Comparison of ENCODE assay signal across 18 cellular contexts in genomic region chr7:102211590-102212550, GRCh38.
DNase-seq lines count a peak whose midpoint lies in the region; ATAC-seq, FAIRE-seq and TF ChIP-seq lines count a peak whose summit lies in the region.
"Had no signal": no experiment of that assay in that cellular context is flagged by ENCODE, and none has a peak within 500 bp of the region (broad histone marks: within the 10 kb centered on the region; RNA-seq: fewer than 3 reads in every experiment).

No MANE protein-coding gene starts in this region.

- DNase-seq in GM12864 (ENCODE audit: low read depth) (peak; percentile 76), GM19239 (ENCODE audit: insufficient read length, low spot score) (peak; percentile 24), LoVo (ENCODE audit: low spot score) (no peak)
- no peak for DNase-seq in stimulated activated CD8-positive, alpha-beta memory T cell treated with anti-CD3 and anti-CD28 coated beads, Interleukin-4, amount 100 ng/mL, for 48 hours
- no peak for DNase-seq in activated T-cell treated with anti-CD3 and anti-CD28 coated beads, Interleukin-2, amount 50 U/mL, for 48 hours
- DNase-seq: ACHN; activated CD4-positive, alpha-beta memory T cell treated with anti-CD3 and anti-CD28 coated beads, Interleukin-2, amount 10 ng/mL, durations not matched to agents 7 days and 5 days; erythroblast; H7; NCI-H1048; SJCRH30; stomach had no signal

- H3K4me3 ChIP-seq in GM12864 (ENCODE audit: low read depth, low read length) (no peak overlapping the region), OCI-LY3 (ENCODE audit: low read length) (peak overlapping the region; percentile 41)
- H3K4me3 ChIP-seq: SJCRH30, stomach, vagina had no signal

- H3K27ac ChIP-seq in OCI-LY3 (ENCODE audit: low read length) = peak overlapping the region; percentile 95
- H3K27ac ChIP-seq: SJCRH30, stomach, vagina had no signal

- H4K20me1 ChIP-seq in OCI-LY3 (ENCODE audit: insufficient read depth, low read length) = no peaks in the 10 kb centered on the region

- ATAC-seq in HG02642 (IDR thresholded peaks at IDR 0.05; ENCODE audit: poor library complexity, unreplicated experiment) (peak; percentile 77), GM21528 (IDR thresholded peaks at IDR 0.05; ENCODE audit: low FRiP score, unreplicated experiment) (no peak)

- no peaks in the 10 kb centered on the region for H3K9me3 ChIP-seq in OCI-LY3 (ENCODE audit: insufficient read depth, low read length)
- H3K9me3 ChIP-seq: SJCRH30, stomach, vagina had no signal

- TF ChIP-seq CTCF in GM12864 (IDR thresholded peaks at IDR 0.05; ENCODE audit: low read depth, low read length, missing control alignments) (no peak), OCI-LY3 (IDR thresholded peaks at IDR 0.05; ENCODE audit: low read depth, low read length) (no peak)

- peak overlapping the region; percentile 65 for H3K9ac ChIP-seq in OCI-LY3 (ENCODE audit: low read length)

- no peaks in the 10 kb centered on the region for H3K27me3 ChIP-seq in OCI-LY3 (ENCODE audit: low read depth, low read length)
- H3K27me3 ChIP-seq: SJCRH30, stomach, vagina had no signal

- H2AFZ ChIP-seq in OCI-LY3 (ENCODE audit: low read depth, low read length) = 0 out of 2 replicates have a peak overlapping the region, but pooled peaks have one; percentile 2

- FAIRE-seq in GM19239 (lab: Jason Lieb, UNC) = no peak
- FAIRE-seq: colon, keratinocyte had no signal

- peaks cover 51% of the 10 kb centered on the region for H3K4me1 ChIP-seq in OCI-LY3 (ENCODE audit: low read length)
- H3K4me1 ChIP-seq: stomach, vagina had no signal

- H3K36me3 ChIP-seq in OCI-LY3 (replicated peaks; ENCODE audit: low read depth, low read length) = peaks cover 26% of the 10 kb centered on the region

- peak overlapping the region; percentile 74 for H3K4me2 ChIP-seq in OCI-LY3 (ENCODE audit: low read length)

- H3K79me2 ChIP-seq in OCI-LY3 (ENCODE audit: low read length) = no peaks in the 10 kb centered on the region; the same call in 1 of the 2 replicates

Comparison
In these comparisons a context has a peak if more than half of its experiments do, and no peak if none do; other contexts are left out.
1. DNase-seq: peak in GM12864 (single experiment) and GM19239 (single experiment); none in stimulated activated CD8-positive, alpha-beta memory T cell treated with anti-CD3 and anti-CD28 coated beads, Interleukin-4, amount 100 ng/mL, for 48 hours (single experiment), LoVo (single experiment) and activated T-cell treated with anti-CD3 and anti-CD28 coated beads, Interleukin-2, amount 50 U/mL, for 48 hours (0 of 2).